In genomic region chr22:50432131-50432870, GRCh38 we compare ENCODE assay signal across 27 cellular contexts. TPM values are rescaled to one million over a fixed set of nuclear protein-coding genes. Genes with fewer than 3 reads are reported as not detected.
"Had no signal": no experiment of that assay in that cellular context is flagged by ENCODE, and none has a peak within 500 bp of the region (broad histone marks: within the 10 kb centered on the region; RNA-seq: fewer than 3 reads in every experiment).

No MANE protein-coding gene starts in this region.

- H3K27me3 ChIP-seq: breast epithelium, heart right ventricle, testis, vagina had no signal

- H3K9me3 Mint-ChIP-seq: activated naive CD4-positive, alpha-beta T cell treated with anti-CD3 and anti-CD28 coated beads for 36 hours; activated naive CD8-positive, alpha-beta T cell treated with anti-CD3 and anti-CD28 coated beads, Interleukin-2, amount 10 ng/mL, durations not matched to agents 7 days and 5 days; activated T-cell treated with anti-CD3 and anti-CD28 coated beads, Interleukin-2, amount 50 U/mL, for 72 hours; nephron; stimulated activated memory B cell treated with anti-CD40 and anti-IgM and Interleukin-4, amounts not matched to agents 10 μg/mL and 1 μg/mL and 100 μg/mL, for 72 hours had no signal

- H3K27ac ChIP-seq: breast epithelium, epithelial cell of prostate, heart right ventricle, testis, vagina had no signal

- H3K36me3 ChIP-seq: breast epithelium had no signal

- H3K9me3 ChIP-seq: breast epithelium, testis, vagina had no signal

- H3K4me3 Mint-ChIP-seq: activated CD4-positive, alpha-beta T cell treated with anti-CD3 and anti-CD28 coated beads for 36 hours; activated naive CD4-positive, alpha-beta T cell treated with anti-CD3 and anti-CD28 coated beads for 36 hours; activated naive CD8-positive, alpha-beta T cell treated with anti-CD3 and anti-CD28 coated beads, Interleukin-2, amount 10 ng/mL, durations not matched to agents 7 days and 5 days; activated T-cell treated with anti-CD3 and anti-CD28 coated beads, Interleukin-2, amount 50 U/mL, for 72 hours; nephron; stimulated activated memory B cell treated with anti-CD40 and anti-IgM and Interleukin-4, amounts not matched to agents 10 μg/mL and 1 μg/mL and 100 μg/mL, for 72 hours had no signal

- H3K4me1 ChIP-seq: breast epithelium, heart right ventricle, testis, vagina had no signal

- DNase-seq: activated CD4-positive, alpha-beta T cell treated with anti-CD3 and anti-CD28 coated beads for 36 hours; activated CD4-positive, alpha-beta T cell treated with anti-CD3 and anti-CD28 coated beads, Interleukin-2, amount 50 U/mL, for 48 hours; activated effector memory CD4-positive, alpha-beta T cell treated with Interleukin-2 at 50 U/mL for 16 hours; activated naive CD4-positive, alpha-beta T cell treated with anti-CD3 and anti-CD28 coated beads for 36 hours; activated naive CD8-positive, alpha-beta T cell treated with anti-CD3 and anti-CD28 coated beads, Interleukin-2, amount 10 ng/mL, durations not matched to agents 7 days and 5 days; activated T-cell treated with anti-CD3 and anti-CD28 coated beads, Interleukin-2, amount 50 U/mL, for 72 hours; amniotic stem cell; cerebellar nuclear complex; cortex of kidney; heart right ventricle; small intestine; stimulated activated CD4-positive, alpha-beta T cell treated with anti-CD3 and anti-CD28 coated beads, Interleukin-2, amount 100 ng/mL, for 24 hours; T-helper 1 cell; T-helper 9 cell; testis; trophoblast cell had no signal

- H3K27me3 Mint-ChIP-seq: activated CD4-positive, alpha-beta T cell treated with anti-CD3 and anti-CD28 coated beads for 36 hours; activated naive CD8-positive, alpha-beta T cell treated with anti-CD3 and anti-CD28 coated beads, Interleukin-2, amount 10 ng/mL, durations not matched to agents 7 days and 5 days; stimulated activated memory B cell treated with anti-CD40 and anti-IgM and Interleukin-4, amounts not matched to agents 10 μg/mL and 1 μg/mL and 100 μg/mL, for 72 hours had no signal

- H3K27ac Mint-ChIP-seq: activated CD4-positive, alpha-beta T cell treated with anti-CD3 and anti-CD28 coated beads for 36 hours; activated naive CD4-positive, alpha-beta T cell treated with anti-CD3 and anti-CD28 coated beads for 36 hours; activated naive CD8-positive, alpha-beta T cell treated with anti-CD3 and anti-CD28 coated beads, Interleukin-2, amount 10 ng/mL, durations not matched to agents 7 days and 5 days; activated T-cell treated with anti-CD3 and anti-CD28 coated beads, Interleukin-2, amount 50 U/mL, for 72 hours; nephron; stimulated activated memory B cell treated with anti-CD40 and anti-IgM and Interleukin-4, amounts not matched to agents 10 μg/mL and 1 μg/mL and 100 μg/mL, for 72 hours had no signal

- H3K4me1 Mint-ChIP-seq: activated CD4-positive, alpha-beta T cell treated with anti-CD3 and anti-CD28 coated beads for 36 hours; activated naive CD8-positive, alpha-beta T cell treated with anti-CD3 and anti-CD28 coated beads, Interleukin-2, amount 10 ng/mL, durations not matched to agents 7 days and 5 days; nephron; stimulated activated memory B cell treated with anti-CD40 and anti-IgM and Interleukin-4, amounts not matched to agents 10 μg/mL and 1 μg/mL and 100 μg/mL, for 72 hours had no signal

- ATAC-seq: activated CD4-positive, alpha-beta T cell treated with anti-CD3 and anti-CD28 coated beads for 36 hours; activated T-cell treated with anti-CD3 and anti-CD28 coated beads, Interleukin-2, amount 50 U/mL, for 72 hours; sciatic nerve; stimulated activated memory B cell treated with anti-CD40 and anti-IgM and Interleukin-4, amounts not matched to agents 10 μg/mL and 1 μg/mL and 100 μg/mL, for 72 hours had no signal

- H3K4me3 ChIP-seq: breast epithelium, heart right ventricle, testis, vagina had no signal

RNA-seq across cellular contexts. Expression of gene ADM2, which starts 49.0 kb away (rescaled TPM):
- total RNA-seq: vagina had no signal

RNA-seq across cellular contexts. Expression of gene MIOX, which starts 54.4 kb away (rescaled TPM):
- total RNA-seq: activated naive CD8-positive, alpha-beta T cell treated with anti-CD3 and anti-CD28 coated beads, Interleukin-2, amount 10 ng/mL, durations not matched to agents 7 days and 5 days; breast epithelium; fibroblast of villous mesenchyme; heart right ventricle; liver; mononuclear cell; myocyte; sciatic nerve; vagina had no signal
- polyA plus RNA-seq: heart right ventricle, keratinocyte, liver had no signal
